Comparison of ENCODE assay signal across 1 cellular context in the genomic region with DNA sequence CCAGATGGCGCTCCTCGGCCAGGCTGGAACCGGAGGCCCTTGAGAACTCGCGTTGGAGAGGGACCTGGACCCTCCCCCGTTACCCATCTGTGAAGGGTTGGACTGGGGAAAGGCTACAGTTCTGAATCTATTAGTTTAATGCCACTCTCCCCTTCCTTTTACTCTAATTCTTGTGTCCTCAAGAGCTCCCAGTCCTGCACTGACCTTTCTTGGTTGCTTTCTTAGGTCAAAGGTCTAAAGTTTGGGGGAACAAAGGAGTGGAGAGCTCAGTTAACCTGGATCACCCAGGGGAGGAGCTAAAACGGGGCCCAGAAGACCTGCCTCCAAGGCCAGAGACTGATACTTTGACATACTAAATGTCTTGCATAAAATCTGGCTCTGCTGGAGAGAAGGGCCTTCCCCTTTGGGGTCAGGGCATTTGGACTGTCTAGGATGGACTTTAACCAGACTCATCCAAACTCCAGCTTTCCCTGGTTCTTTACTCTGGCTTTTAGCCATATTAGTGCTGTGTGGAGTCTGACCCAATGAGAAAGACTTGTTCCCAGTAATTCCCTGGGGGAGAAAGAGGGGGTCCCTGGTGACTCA.
TF ChIP-seq lines count a peak whose summit lies in the region.

No MANE protein-coding gene starts in this region.

TF ChIP-seq in liver, 16 proteins besides CTCF, POLR2A, EP300 and RAD21 (continued from another document):
- TF ChIP-seq, protein P1, sequence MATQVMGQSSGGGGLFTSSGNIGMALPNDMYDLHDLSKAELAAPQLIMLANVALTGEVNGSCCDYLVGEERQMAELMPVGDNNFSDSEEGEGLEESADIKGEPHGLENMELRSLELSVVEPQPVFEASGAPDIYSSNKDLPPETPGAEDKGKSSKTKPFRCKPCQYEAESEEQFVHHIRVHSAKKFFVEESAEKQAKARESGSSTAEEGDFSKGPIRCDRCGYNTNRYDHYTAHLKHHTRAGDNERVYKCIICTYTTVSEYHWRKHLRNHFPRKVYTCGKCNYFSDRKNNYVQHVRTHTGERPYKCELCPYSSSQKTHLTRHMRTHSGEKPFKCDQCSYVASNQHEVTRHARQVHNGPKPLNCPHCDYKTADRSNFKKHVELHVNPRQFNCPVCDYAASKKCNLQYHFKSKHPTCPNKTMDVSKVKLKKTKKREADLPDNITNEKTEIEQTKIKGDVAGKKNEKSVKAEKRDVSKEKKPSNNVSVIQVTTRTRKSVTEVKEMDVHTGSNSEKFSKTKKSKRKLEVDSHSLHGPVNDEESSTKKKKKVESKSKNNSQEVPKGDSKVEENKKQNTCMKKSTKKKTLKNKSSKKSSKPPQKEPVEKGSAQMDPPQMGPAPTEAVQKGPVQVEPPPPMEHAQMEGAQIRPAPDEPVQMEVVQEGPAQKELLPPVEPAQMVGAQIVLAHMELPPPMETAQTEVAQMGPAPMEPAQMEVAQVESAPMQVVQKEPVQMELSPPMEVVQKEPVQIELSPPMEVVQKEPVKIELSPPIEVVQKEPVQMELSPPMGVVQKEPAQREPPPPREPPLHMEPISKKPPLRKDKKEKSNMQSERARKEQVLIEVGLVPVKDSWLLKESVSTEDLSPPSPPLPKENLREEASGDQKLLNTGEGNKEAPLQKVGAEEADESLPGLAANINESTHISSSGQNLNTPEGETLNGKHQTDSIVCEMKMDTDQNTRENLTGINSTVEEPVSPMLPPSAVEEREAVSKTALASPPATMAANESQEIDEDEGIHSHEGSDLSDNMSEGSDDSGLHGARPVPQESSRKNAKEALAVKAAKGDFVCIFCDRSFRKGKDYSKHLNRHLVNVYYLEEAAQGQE (IDR thresholded peaks at IDR 0.05) = no peak
- TF ChIP-seq NR2F2 (IDR thresholded peaks at IDR 0.05) (peak; percentile 98), FOXA2 (IDR thresholded peaks at IDR 0.05) (peak; percentile 72), EGR1 (IDR thresholded peaks at IDR 0.05; ENCODE audit: low read depth in 2 of 2) (no peak), TAF1 (conservative IDR thresholded peaks at IDR 0.05) (no peak), SP1 (IDR thresholded peaks at IDR 0.05) (peak; percentile 94), GABPA (IDR thresholded peaks at IDR 0.05 in 1 of 2, conservative IDR thresholded peaks at IDR 0.05 in 1 of 2) (peak in 1 of 2 donors; percentile 32)
- TF ChIP-seq, protein P2, sequence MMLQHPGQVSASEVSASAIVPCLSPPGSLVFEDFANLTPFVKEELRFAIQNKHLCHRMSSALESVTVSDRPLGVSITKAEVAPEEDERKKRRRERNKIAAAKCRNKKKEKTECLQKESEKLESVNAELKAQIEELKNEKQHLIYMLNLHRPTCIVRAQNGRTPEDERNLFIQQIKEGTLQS (IDR thresholded peaks at IDR 0.05) = no peak
